Comparison of ENCODE assay signal across 26 cellular contexts in genomic region chr2:67214585-67215184, GRCh38.
DNase-seq lines count a peak whose midpoint lies in the region; ATAC-seq, FAIRE-seq and TF ChIP-seq lines count a peak whose summit lies in the region.
"Had no signal": no experiment of that assay in that cellular context is flagged by ENCODE, and none has a peak within 500 bp of the region (broad histone marks: within the 10 kb centered on the region; RNA-seq: fewer than 3 reads in every experiment).

No MANE protein-coding gene starts in this region.

- no peak for DNase-seq in GM23338 (ENCODE audit: low spot score)
- no peak for DNase-seq in bronchial epithelial cell (ENCODE audit: low read depth)
- no peak for DNase-seq in mesothelial cell of epicardium (ENCODE audit: low spot score in 2 of 2, unreplicated experiment in 2 of 2)
- no peak for DNase-seq in neural progenitor cell (ENCODE audit: low spot score)
- no peak for DNase-seq in COLO829 (ENCODE audit: low spot score)
- DNase-seq in NCI-H82 (lab: John Stamatoyannopoulos, UW): no peak
- DNase-seq: activated CD4-positive, alpha-beta T cell treated with anti-CD3 and anti-CD28 coated beads, Interleukin-2, amount 50 U/mL, for 1 hour; activated CD8-positive, alpha-beta memory T cell treated with anti-CD3 and anti-CD28 coated beads, Interleukin-2, amount 10 ng/mL, durations not matched to agents 7 days and 5 days; aorta; central memory CD4-positive, alpha-beta T cell; COR-L47; midbrain; NCI-H1105; NCI-H1930; posterior cingulate gyrus had no signal

- 0 out of 2 replicates have a peak, but pooled peaks cover 3% of the 10 kb centered on the region for H3F3A ChIP-seq in GM23338 (replicated peaks; ENCODE audit: low read depth)
- H3F3A ChIP-seq in neural progenitor cell (ENCODE audit: low read depth): peaks cover 9% of the 10 kb centered on the region

- H4K20me1 ChIP-seq in GM23338 (replicated peaks; ENCODE audit: insufficient read depth): no peaks in the 10 kb centered on the region
- no peaks in the 10 kb centered on the region for H4K20me1 ChIP-seq in neural progenitor cell (ENCODE audit: low read depth)
- H4K20me1 ChIP-seq: BLaER1 had no signal

- peak; percentile 52 for FAIRE-seq in bronchial epithelial cell (lab: Jason Lieb, UNC)
- FAIRE-seq: GM12892 had no signal

- H3K27ac Mint-ChIP-seq in GM23338: peak overlapping the region; percentile 22
- peak overlapping the region; percentile 96 for H3K27ac Mint-ChIP-seq in mesothelial cell of epicardium
- no peak overlapping the region for H3K27ac Mint-ChIP-seq in stimulated activated memory B cell treated with anti-CD40 and anti-IgM and Interleukin-4, amounts not matched to agents 10 μg/mL and 1 μg/mL and 100 μg/mL, for 72 hours
- H3K27ac Mint-ChIP-seq in neural progenitor cell: no peak overlapping the region
- H3K27ac Mint-ChIP-seq: activated CD8-positive, alpha-beta memory T cell treated with anti-CD3 and anti-CD28 coated beads, Interleukin-2, amount 10 ng/mL, durations not matched to agents 7 days and 5 days; activated naive CD4-positive, alpha-beta T cell treated with anti-CD3 and anti-CD28 coated beads, Interleukin-2, amount 50 U/mL, for 24 hours; dendritic cell treated with granulocyte-macrophage colony-stimulating factor and Interleukin-4, amounts not matched to agents 40 ng/mL and 50 ng/mL, for 4 days; IgD-negative memory B cell had no signal

- peaks cover 18% of the 10 kb centered on the region for H3K4me1 Mint-ChIP-seq in GM23338
- peaks cover 81% of the 10 kb centered on the region for H3K4me1 Mint-ChIP-seq in mesothelial cell of epicardium
- H3K4me1 Mint-ChIP-seq in stimulated activated memory B cell treated with anti-CD40 and anti-IgM and Interleukin-4, amounts not matched to agents 10 μg/mL and 1 μg/mL and 100 μg/mL, for 72 hours: no peaks in the 10 kb centered on the region
- H3K4me1 Mint-ChIP-seq in neural progenitor cell: peaks cover 14% of the 10 kb centered on the region
- H3K4me1 Mint-ChIP-seq: activated CD8-positive, alpha-beta memory T cell treated with anti-CD3 and anti-CD28 coated beads, Interleukin-2, amount 10 ng/mL, durations not matched to agents 7 days and 5 days; activated naive CD4-positive, alpha-beta T cell treated with anti-CD3 and anti-CD28 coated beads, Interleukin-2, amount 50 U/mL, for 24 hours; IgD-negative memory B cell had no signal

- TF ChIP-seq CTCF in GM23338 (conservative IDR thresholded peaks at IDR 0.05; ENCODE audit: low read depth in 2 of 2): no peak
- TF ChIP-seq CTCF in bronchial epithelial cell (IDR thresholded peaks at IDR 0.05; ENCODE audit: insufficient read depth, low read length, severe bottlenecking): no peak
- no peak for TF ChIP-seq CTCF in mesothelial cell of epicardium (IDR thresholded peaks at IDR 0.05; ENCODE audit: unreplicated experiment)
- no peak for TF ChIP-seq CTCF in neural progenitor cell (IDR thresholded peaks at IDR 0.05)

- no peak overlapping the region for H3K9ac ChIP-seq in neural progenitor cell
- H3K9ac ChIP-seq: BLaER1 had no signal

- H2AFZ ChIP-seq in GM23338 (peak overlapping the region; percentile 67; the same call in 1 of the 2 replicates), neural progenitor cell (replicated peaks) (no peak overlapping the region)

- H3K4me1 ChIP-seq in GM23338 (ENCODE audit: insufficient read depth): peaks cover 8% of the 10 kb centered on the region
- peaks cover 4% of the 10 kb centered on the region for H3K4me1 ChIP-seq in neural progenitor cell
- H3K4me1 ChIP-seq: BLaER1, vagina had no signal

- H3K9me3 Mint-ChIP-seq in GM23338: peaks cover 11% of the 10 kb centered on the region
- peaks cover 3% of the 10 kb centered on the region for H3K9me3 Mint-ChIP-seq in mesothelial cell of epicardium
- H3K9me3 Mint-ChIP-seq in stimulated activated memory B cell treated with anti-CD40 and anti-IgM and Interleukin-4, amounts not matched to agents 10 μg/mL and 1 μg/mL and 100 μg/mL, for 72 hours: peaks cover 13% of the 10 kb centered on the region
- no peaks in the 10 kb centered on the region for H3K9me3 Mint-ChIP-seq in neural progenitor cell
- H3K9me3 Mint-ChIP-seq: dendritic cell treated with granulocyte-macrophage colony-stimulating factor and Interleukin-4, amounts not matched to agents 40 ng/mL and 50 ng/mL, for 4 days; neural crest cell had no signal

- H3K36me3 ChIP-seq in GM23338 (ENCODE audit: insufficient read depth): no peaks in the 10 kb centered on the region
- H3K36me3 ChIP-seq in bronchial epithelial cell (ENCODE audit: control insufficient read depth, insufficient read depth, low read length): no peaks in the 10 kb centered on the region
- no peaks in the 10 kb centered on the region for H3K36me3 ChIP-seq in neural progenitor cell
- H3K36me3 ChIP-seq: BLaER1, vagina, WERI-Rb-1 had no signal

- H3K27ac ChIP-seq in GM23338 (ENCODE audit: low read depth) (peak overlapping the region; percentile 83; the same call in 1 of the 2 replicates), neural progenitor cell (no peak overlapping the region)
- H3K27ac ChIP-seq: BLaER1, vagina, WERI-Rb-1 had no signal

- H3K36me3 Mint-ChIP-seq in GM23338 (ENCODE audit: low read depth) (peaks cover 12% of the 10 kb centered on the region), mesothelial cell of epicardium (peaks cover 4% of the 10 kb centered on the region), neural progenitor cell (no peaks in the 10 kb centered on the region)
- no peaks in the 10 kb centered on the region for H3K36me3 Mint-ChIP-seq in stimulated activated memory B cell treated with anti-CD40 and anti-IgM and Interleukin-4, amounts not matched to agents 10 μg/mL and 1 μg/mL and 100 μg/mL, for 72 hours
- H3K36me3 Mint-ChIP-seq: activated CD8-positive, alpha-beta memory T cell treated with anti-CD3 and anti-CD28 coated beads, Interleukin-2, amount 10 ng/mL, durations not matched to agents 7 days and 5 days; activated naive CD4-positive, alpha-beta T cell treated with anti-CD3 and anti-CD28 coated beads, Interleukin-2, amount 50 U/mL, for 24 hours; IgD-negative memory B cell had no signal

- peak overlapping the region; percentile 44; the same call in 1 of the 2 replicates for H3K4me2 ChIP-seq in GM23338
- no peak overlapping the region for H3K4me2 ChIP-seq in neural progenitor cell
- H3K4me2 ChIP-seq: BLaER1 had no signal

- H3K4me3 ChIP-seq in GM23338: no peak overlapping the region
- H3K4me3 ChIP-seq in bronchial epithelial cell (ENCODE audit: low read depth, low read length): no peak overlapping the region
- no peak overlapping the region for H3K4me3 ChIP-seq in neural progenitor cell
- H3K4me3 ChIP-seq: BLaER1, vagina had no signal

- H3K27me3 ChIP-seq in GM23338 (ENCODE audit: insufficient read depth) (no peaks in the 10 kb centered on the region), bronchial epithelial cell (ENCODE audit: control insufficient read depth, insufficient read depth, low read length) (no peaks in the 10 kb centered on the region), neural progenitor cell (no peaks in the 10 kb centered on the region)
- H3K27me3 ChIP-seq: BLaER1, vagina had no signal

- no peaks in the 10 kb centered on the region for H3K79me2 ChIP-seq in GM23338 (replicated peaks; ENCODE audit: insufficient read depth)
- H3K79me2 ChIP-seq in neural progenitor cell (ENCODE audit: low read depth): no peaks in the 10 kb centered on the region

- H3K27me3 Mint-ChIP-seq in GM23338 (ENCODE audit: insufficient read depth, low read depth, poor library complexity) (peaks cover 2% of the 10 kb centered on the region), mesothelial cell of epicardium (ENCODE audit: low read depth) (no peaks in the 10 kb centered on the region), neural progenitor cell (ENCODE audit: insufficient read depth, low read depth) (peaks cover 2% of the 10 kb centered on the region)
- H3K27me3 Mint-ChIP-seq in stimulated activated memory B cell treated with anti-CD40 and anti-IgM and Interleukin-4, amounts not matched to agents 10 μg/mL and 1 μg/mL and 100 μg/mL, for 72 hours: peaks cover 19% of the 10 kb centered on the region
- H3K27me3 Mint-ChIP-seq: activated CD8-positive, alpha-beta memory T cell treated with anti-CD3 and anti-CD28 coated beads, Interleukin-2, amount 10 ng/mL, durations not matched to agents 7 days and 5 days; dendritic cell treated with granulocyte-macrophage colony-stimulating factor and Interleukin-4, amounts not matched to agents 40 ng/mL and 50 ng/mL, for 4 days had no signal

- no peaks in the 10 kb centered on the region for H3K9me3 ChIP-seq in neural progenitor cell (ENCODE audit: low read depth)
- H3K9me3 ChIP-seq: BLaER1, vagina had no signal

- peak; percentile 51 for ATAC-seq in GM23338
- ATAC-seq in stimulated activated memory B cell treated with anti-CD40 and anti-IgM and Interleukin-4, amounts not matched to agents 10 μg/mL and 1 μg/mL and 100 μg/mL, for 72 hours: peak; percentile 29
- ATAC-seq in GM18502 (IDR thresholded peaks at IDR 0.05; ENCODE audit: poor library complexity, unreplicated experiment): no peak
- ATAC-seq: activated CD8-positive, alpha-beta memory T cell treated with anti-CD3 and anti-CD28 coated beads, Interleukin-2, amount 10 ng/mL, durations not matched to agents 7 days and 5 days; HCT116 had no signal

- H3K4me3 Mint-ChIP-seq in GM23338 (no peak overlapping the region), mesothelial cell of epicardium (peak overlapping the region; percentile 60), neural progenitor cell (no peak overlapping the region)
- H3K4me3 Mint-ChIP-seq in stimulated activated memory B cell treated with anti-CD40 and anti-IgM and Interleukin-4, amounts not matched to agents 10 μg/mL and 1 μg/mL and 100 μg/mL, for 72 hours: no peak overlapping the region
- H3K4me3 Mint-ChIP-seq: activated CD8-positive, alpha-beta memory T cell treated with anti-CD3 and anti-CD28 coated beads, Interleukin-2, amount 10 ng/mL, durations not matched to agents 7 days and 5 days; activated naive CD4-positive, alpha-beta T cell treated with anti-CD3 and anti-CD28 coated beads, Interleukin-2, amount 50 U/mL, for 24 hours; dendritic cell treated with granulocyte-macrophage colony-stimulating factor and Interleukin-4, amounts not matched to agents 40 ng/mL and 50 ng/mL, for 4 days; IgD-negative memory B cell; neural crest cell had no signal

- 0 out of 2 replicates have a peak, but pooled peaks cover 8% of the 10 kb centered on the region for H3K9me2 ChIP-seq in GM23338 (ENCODE audit: insufficient read depth)

TF ChIP-seq in GM23338, 12 proteins besides CTCF, POLR2A, EP300 and RAD21 (continues in another document):
- TF ChIP-seq JUNB (IDR thresholded peaks at IDR 0.05; ENCODE audit: unreplicated experiment): no peak

Comparison
In these comparisons a context has a peak if more than half of its experiments do, and no peak if none do; other contexts are left out.
1. H3K27ac Mint-ChIP-seq: peak in GM23338 (single experiment) and mesothelial cell of epicardium (single experiment); none in stimulated activated memory B cell treated with anti-CD40 and anti-IgM and Interleukin-4, amounts not matched to agents 10 μg/mL and 1 μg/mL and 100 μg/mL, for 72 hours (single experiment) and neural progenitor cell (single experiment).